8 cellular contexts compared by ENCODE assay signal in the genomic region with DNA sequence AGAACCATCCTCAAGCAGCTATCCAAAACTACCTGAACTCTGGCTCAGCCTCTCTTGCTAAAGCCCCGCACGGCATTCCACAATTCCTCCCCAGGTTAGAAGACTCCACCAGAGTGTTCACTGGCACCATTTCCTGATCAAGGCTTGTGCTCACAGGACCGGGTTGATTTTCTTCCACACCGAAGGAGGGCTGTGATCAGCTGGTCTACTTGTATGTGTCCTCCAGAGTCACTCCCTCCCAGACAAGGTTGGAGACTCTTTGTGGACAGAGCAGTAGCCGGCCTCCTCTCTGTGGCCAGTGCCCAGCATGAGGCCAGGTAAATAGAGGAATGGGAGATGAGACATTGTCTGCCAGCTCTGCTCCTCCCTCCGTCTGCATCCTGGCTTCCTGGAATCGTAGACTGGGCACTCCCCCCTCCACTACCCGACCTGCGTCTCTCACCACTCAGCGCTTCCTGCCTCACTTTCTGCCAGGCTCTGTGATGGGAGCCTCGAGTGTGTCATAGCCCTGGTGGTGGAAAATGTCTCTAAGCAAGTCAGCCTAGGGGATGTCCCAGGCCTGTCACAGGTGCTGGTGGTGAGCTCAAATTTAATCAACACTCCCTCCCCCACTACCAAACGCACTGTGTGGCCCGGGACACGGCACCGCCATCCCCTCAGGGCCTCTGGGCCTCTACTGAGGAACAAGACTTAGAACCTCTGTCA. TPM values are rescaled to one million over a fixed set of nuclear protein-coding genes. Genes with fewer than 3 reads are reported as not detected.
DNase-seq lines count a peak whose midpoint lies in the region; ATAC-seq and TF ChIP-seq lines count a peak whose summit lies in the region.

No MANE protein-coding gene starts in this region.

- H3K79me2 ChIP-seq in hepatocyte = no peaks in the 10 kb centered on the region

- H3K27ac Mint-ChIP-seq in HFFc6 (no peak overlapping the region), Calu3 (ENCODE audit: unreplicated experiment) (no peak overlapping the region)

- H3K9me3 Mint-ChIP-seq in HFFc6 (no peaks in the 10 kb centered on the region), Calu3 (ENCODE audit: low read depth, unreplicated experiment) (no peaks in the 10 kb centered on the region)
- H3K9me3 Mint-ChIP-seq in activated T-cell treated with anti-CD3 and anti-CD28 coated beads, Interleukin-2, amount 50 U/mL, for 4 hours = no peaks in the 10 kb centered on the region

- peaks cover 7% of the 10 kb centered on the region for H3K4me1 Mint-ChIP-seq in HFFc6 (ENCODE audit: low read depth)
- peaks cover 67% of the 10 kb centered on the region for H3K4me1 Mint-ChIP-seq in activated T-cell treated with anti-CD3 and anti-CD28 coated beads, Interleukin-2, amount 50 U/mL, for 4 hours (ENCODE audit: low read depth)
- H3K4me1 Mint-ChIP-seq in Calu3 (ENCODE audit: low read depth, unreplicated experiment) = no peaks in the 10 kb centered on the region

- H3K4me3 Mint-ChIP-seq in HFFc6 (no peak overlapping the region), Calu3 (ENCODE audit: low read depth, unreplicated experiment) (no peak overlapping the region)
- peak overlapping the region; percentile 72 for H3K4me3 Mint-ChIP-seq in activated T-cell treated with anti-CD3 and anti-CD28 coated beads, Interleukin-2, amount 50 U/mL, for 4 hours

- no peak overlapping the region for H3K27ac ChIP-seq in hepatocyte

- DNase-seq in HFFc6 (peak; percentile 20), NCI-H748 treated with DMSO at 0.1 percent for 48 hours (lab: John Stamatoyannopoulos, UW) (peak; percentile 23), hepatocyte (ENCODE audit: low spot score) (peak; percentile 39), Calu3 (no peak), cerebellar cortex (ENCODE audit: low spot score) (no peak)
- DNase-seq in activated T-cell treated with anti-CD3 and anti-CD28 coated beads, Interleukin-2, amount 50 U/mL, for 4 hours = peak; percentile 91
- DNase-seq in stimulated activated CD8-positive, alpha-beta memory T cell treated with anti-CD3 and anti-CD28 coated beads, Interleukin-4, amount 100 ng/mL, for 4 hours (ENCODE audit: low read depth in 2 of 2, low spot score in 1 of 2) = peak; percentile 78 to 89

- no peaks in the 10 kb centered on the region for H3K27me3 ChIP-seq in hepatocyte

- H3K36me3 ChIP-seq in hepatocyte (replicated peaks; ENCODE audit: insufficient read depth, low read depth) = no peaks in the 10 kb centered on the region

- H3K4me1 ChIP-seq in hepatocyte (ENCODE audit: insufficient read depth) = no peaks in the 10 kb centered on the region

- H2AFZ ChIP-seq in hepatocyte = no peak overlapping the region

- no peaks in the 10 kb centered on the region for H3K9me3 ChIP-seq in hepatocyte (ENCODE audit: low read depth)

- H3K4me2 ChIP-seq in hepatocyte = no peak overlapping the region

- no peaks in the 10 kb centered on the region for H3K9me2 ChIP-seq in hepatocyte (replicated peaks; ENCODE audit: insufficient read depth)

- intact Hi-C loops in Calu3 (cut with micrococcal nuclease; ENCODE audit: unreplicated experiment) = no loop called here

- no TSS peak for BruUV-seq in Calu3 (replicated peaks; lab: Mats Ljungman, UMichigan)

- ATAC-seq in activated T-cell treated with anti-CD3 and anti-CD28 coated beads, Interleukin-2, amount 50 U/mL, for 4 hours = peak; percentile 98

- CTCF ChIA-PET in Calu3 (lab: Charles Lee) = interaction anchor here (0.5 to 1.1 kb wide), 3 partner anchors 12 to 33 kb away, joined by 3 to 4 read pairs (median 4); no protein-coding TSS in a partner anchor

- TF ChIP-seq CTCF in GM12872 (IDR thresholded peaks at IDR 0.05; ENCODE audit: insufficient read depth, low read depth, low read length) = peak; percentile 33; the same call in 1 of the 3 replicates
- TF ChIP-seq CTCF in HFFc6 (IDR thresholded peaks at IDR 0.05) = no peak
- TF ChIP-seq CTCF in hepatocyte (IDR thresholded peaks at IDR 0.05; ENCODE audit: poor library complexity) = no peak
- no peak for TF ChIP-seq CTCF in Calu3 (IDR thresholded peaks at IDR 0.05; ENCODE audit: unreplicated experiment)

- no peaks in the 10 kb centered on the region for H4K20me1 ChIP-seq in hepatocyte (ENCODE audit: insufficient read depth, poor library complexity, severe bottlenecking)

- H3K27me3 Mint-ChIP-seq in HFFc6 (ENCODE audit: insufficient read depth) (peaks cover 56% of the 10 kb centered on the region), Calu3 (ENCODE audit: unreplicated experiment) (peaks cover 64% of the 10 kb centered on the region)
- no peaks in the 10 kb centered on the region for H3K27me3 Mint-ChIP-seq in activated T-cell treated with anti-CD3 and anti-CD28 coated beads, Interleukin-2, amount 50 U/mL, for 4 hours (ENCODE audit: low read depth)

- H3K36me3 Mint-ChIP-seq in HFFc6 (ENCODE audit: low read depth) (no peaks in the 10 kb centered on the region), Calu3 (ENCODE audit: insufficient read depth, unreplicated experiment) (no peaks in the 10 kb centered on the region)
- H3K36me3 Mint-ChIP-seq in activated T-cell treated with anti-CD3 and anti-CD28 coated beads, Interleukin-2, amount 50 U/mL, for 4 hours (ENCODE audit: insufficient read depth) = peaks cover 7% of the 10 kb centered on the region

- 56% methylated on average over 15 of the region's 15 CpGs for WGBS in hepatocyte (ENCODE audit: low lambda C conversion rate, missing lambda C conversion rate)

- H3K4me3 ChIP-seq in hepatocyte = no peak overlapping the region

RNA-seq across cellular contexts. Expression of a gene that starts 12.5 kb away (rescaled TPM):
- not detected for total RNA-seq in HFFc6 (2021; fragmentation: NEBNext Ultra II Directional; extraction: Animal tissue kit (Norgen Biotek cat#: 25700))
- total RNA-seq in activated T-cell treated with anti-CD3 and anti-CD28 coated beads, Interleukin-2, amount 50 U/mL, for 4 hours = 1 to 10 TPM in 1 of 3 donors, under 1 TPM in 2; 0.76 to 1.3 (median 0.89) TPM
- total RNA-seq in hepatocyte (43.3 and 49.8 TPM in 2 replicates), Calu3 (2022) (not detected in 2 replicates)
- polyA plus RNA-seq in hepatocyte = 21.3 and 34.4 TPM in 2 replicates

RNA-seq across cellular contexts. Expression of a gene that starts 27.7 kb away (rescaled TPM):
- total RNA-seq in HFFc6 (2021; fragmentation: NEBNext Ultra II Directional; extraction: Animal tissue kit (Norgen Biotek cat#: 25700)) = not detected
- total RNA-seq in activated T-cell treated with anti-CD3 and anti-CD28 coated beads, Interleukin-2, amount 50 U/mL, for 4 hours = 100 to 1,000 TPM; 178 to 212 (median 206) TPM
- total RNA-seq in hepatocyte (0.57 and 1.1 TPM in 2 replicates), Calu3 (2022) (not detected in 2 replicates)
- 0.92 and 1.5 TPM in 2 replicates for polyA plus RNA-seq in hepatocyte

Comparison
In these comparisons a context has a peak if more than half of its experiments do, and no peak if none do; other contexts are left out.
1. DNase-seq: peak in HFFc6 (single experiment), NCI-H748 treated with DMSO at 0.1 percent for 48 hours (single experiment), activated T-cell treated with anti-CD3 and anti-CD28 coated beads, Interleukin-2, amount 50 U/mL, for 4 hours (single experiment), hepatocyte (single experiment) and stimulated activated CD8-positive, alpha-beta memory T cell treated with anti-CD3 and anti-CD28 coated beads, Interleukin-4, amount 100 ng/mL, for 4 hours (2 of 2); none in Calu3 (single experiment) and cerebellar cortex (single experiment).
2. RNA of a gene that starts 12.5 kb away (total RNA-seq): 43.3 to 49.8 TPM in hepatocyte; 0.76 to 1.3 TPM in activated T-cell treated with anti-CD3 and anti-CD28 coated beads, Interleukin-2, amount 50 U/mL, for 4 hours, not detected in Calu3 and not detected in HFFc6; every median in the first group is over 10 times any median in the second.
3. RNA of a gene that starts 27.7 kb away (total RNA-seq): 178 to 212 TPM in activated T-cell treated with anti-CD3 and anti-CD28 coated beads, Interleukin-2, amount 50 U/mL, for 4 hours; 0.57 to 1.1 TPM in hepatocyte, not detected in HFFc6 and not detected in Calu3; every median in the first group is over 10 times any median in the second.